33 cellular contexts compared by ENCODE assay signal in genomic region chr5:125112196-125112595, GRCh38.
DNase-seq lines count a peak whose midpoint lies in the region; ATAC-seq and TF ChIP-seq lines count a peak whose summit lies in the region.
"Had no signal": no experiment of that assay in that cellular context is flagged by ENCODE, and none has a peak within 500 bp of the region (broad histone marks: within the 10 kb centered on the region; RNA-seq: fewer than 3 reads in every experiment).

No MANE protein-coding gene starts in this region.

- no peak overlapping the region for H3K27ac Mint-ChIP-seq in Caco-2 (ENCODE audit: unreplicated experiment)
- H3K27ac Mint-ChIP-seq: activated naive CD8-positive, alpha-beta T cell treated with anti-CD3 and anti-CD28 coated beads for 36 hours; CD8-positive, alpha-beta memory T cell; immature natural killer cell; naive thymus-derived CD8-positive, alpha-beta T cell had no signal

- no peaks in the 10 kb centered on the region for H3K9me3 ChIP-seq in PC-3 (ENCODE audit: low read length)
- no peaks in the 10 kb centered on the region for H3K9me3 ChIP-seq in hepatocyte (ENCODE audit: low read depth)
- H3K9me3 ChIP-seq in SK-N-SH: no peaks in the 10 kb centered on the region
- no peaks in the 10 kb centered on the region for H3K9me3 ChIP-seq in Caco-2
- H3K9me3 ChIP-seq in tibial artery: no peaks in the 10 kb centered on the region
- H3K9me3 ChIP-seq: ascending aorta, BE2C, gastrocnemius medialis, left ventricle myocardium inferior, stomach, transverse colon had no signal

- H3K79me2 ChIP-seq in PC-3 (ENCODE audit: low read length) (no peaks in the 10 kb centered on the region), hepatocyte (no peaks in the 10 kb centered on the region), SK-N-SH (ENCODE audit: insufficient read depth) (no peaks in the 10 kb centered on the region)

- H3K4me3 ChIP-seq in PC-3 (ENCODE audit: low read length) (no peak overlapping the region), cardiac fibroblast (replicated peaks in 1 of 2; ENCODE audit: low read depth in 2 of 2, low read length in 2 of 2) (no peak overlapping the region), hepatocyte (no peak overlapping the region), SK-N-SH (ENCODE audit: low read depth in 2 of 2, low read length in 1 of 2) (no peak overlapping the region), Caco-2 (ENCODE audit: low read depth, low read length) (no peak overlapping the region), tibial artery (no peak overlapping the region)
- H3K4me3 ChIP-seq: ascending aorta, dorsolateral prefrontal cortex, gastrocnemius medialis, left ventricle myocardium inferior, skin epidermis, stomach, transverse colon had no signal

- H3K9me2 ChIP-seq in PC-3 (replicated peaks; ENCODE audit: low read length) (no peaks in the 10 kb centered on the region), hepatocyte (replicated peaks; ENCODE audit: insufficient read depth) (no peaks in the 10 kb centered on the region), SK-N-SH (no peaks in the 10 kb centered on the region)

- H3K27me3 Mint-ChIP-seq in Caco-2 (ENCODE audit: insufficient read depth, unreplicated experiment): no peaks in the 10 kb centered on the region
- H3K27me3 Mint-ChIP-seq: activated naive CD8-positive, alpha-beta T cell treated with anti-CD3 and anti-CD28 coated beads for 36 hours; CD8-positive, alpha-beta memory T cell had no signal

- H3K27ac ChIP-seq in PC-3 (ENCODE audit: low read length) (no peak overlapping the region), hepatocyte (peak overlapping the region; percentile 47), SK-N-SH (ENCODE audit: low read depth in 2 of 2, low read length in 1 of 2) (no peak overlapping the region), tibial artery (no peak overlapping the region)
- H3K27ac ChIP-seq: ascending aorta, dorsolateral prefrontal cortex, gastrocnemius medialis, KMS-11, left ventricle myocardium inferior, skin epidermis, stomach, transverse colon, VCaP had no signal

- peak; percentile 12 for DNase-seq in COLO829 (ENCODE audit: low spot score)
- peak; percentile 34 for DNase-seq in PC-3
- peak; percentile 18 to 53 for DNase-seq in cardiac fibroblast (ENCODE audit: low read depth in 2 of 2)
- no peak for DNase-seq in hepatocyte (ENCODE audit: low spot score)
- no peak for DNase-seq in SK-N-SH
- no peak for DNase-seq in Caco-2
- DNase-seq in A172 (ENCODE audit: low spot score): no peak
- DNase-seq in tibial artery: no peak
- DNase-seq: activated CD4-positive, alpha-beta T cell treated with anti-CD3 and anti-CD28 coated beads for 4 hours; activated effector memory CD4-positive, alpha-beta T cell treated with Interleukin-2 at 50 U/mL for 16 hours; activated naive CD8-positive, alpha-beta T cell treated with anti-CD3 and anti-CD28 coated beads for 36 hours; activated T-cell treated with anti-CD3 and anti-CD28 coated beads for 4 hours; BE2C; CD8-positive, alpha-beta memory T cell; DMS79; dorsolateral prefrontal cortex; gastrocnemius medialis; hypothalamus; immature natural killer cell; left ventricle myocardium inferior; naive thymus-derived CD8-positive, alpha-beta T cell; NCI-H1417; NCI-H2081 treated with DMSO at 0.1 percent for 48 hours; NCI-H446; NCI-H82; SHP77; stomach; T-helper 9 cell; transverse colon had no signal

- peaks cover 18% of the 10 kb centered on the region for H3K4me1 Mint-ChIP-seq in Caco-2 (ENCODE audit: low read depth, unreplicated experiment)
- H3K4me1 Mint-ChIP-seq: activated naive CD8-positive, alpha-beta T cell treated with anti-CD3 and anti-CD28 coated beads for 36 hours; CD8-positive, alpha-beta memory T cell; immature natural killer cell had no signal

- intact Hi-C loops in PC-3 (cut with micrococcal nuclease): no loop called here
- intact Hi-C loops in Caco-2 (cut with micrococcal nuclease; ENCODE audit: unreplicated experiment): loop anchor here (5.0 kb wide), 2 partner anchors 85 to 205 kb away; no protein-coding TSS in a partner anchor
- intact Hi-C loops in tibial artery (cut with DNase I; ENCODE audit: low total_unique reads): no loop called here

- BruUV-seq in PC-3 (replicated peaks; lab: Mats Ljungman, UMichigan) (no TSS peak), Caco-2 (replicated peaks; lab: Mats Ljungman, UMichigan) (no TSS peak)

- CTCF ChIA-PET in PC-3 (lab: Charles Lee): no interaction called here
- CTCF ChIA-PET in SK-N-SH (lab: Yijun Ruan, JAX): interaction anchor here (1.5 to 1.6 kb wide), 2 partner anchors 22 to 32 kb away, joined by 3 to 4 read pairs; no protein-coding TSS in a partner anchor
- CTCF ChIA-PET in Caco-2 (lab: Charles Lee): interaction anchor here (0.5 kb wide), 1 partner anchor 96 kb away, joined by 7 read pairs; no protein-coding TSS in a partner anchor

- no peaks in the 10 kb centered on the region for H3F3A ChIP-seq in PC-3 (ENCODE audit: low read length, unreplicated experiment)
- no peaks in the 10 kb centered on the region for H3F3A ChIP-seq in SK-N-SH (replicated peaks; ENCODE audit: insufficient read depth)

- no peaks in the 10 kb centered on the region for H3K27me3 ChIP-seq in PC-3 (ENCODE audit: low read length)
- H3K27me3 ChIP-seq in hepatocyte: no peaks in the 10 kb centered on the region
- no peaks in the 10 kb centered on the region for H3K27me3 ChIP-seq in SK-N-SH (ENCODE audit: insufficient read depth)
- H3K27me3 ChIP-seq in Caco-2 (replicated peaks; ENCODE audit: control insufficient read depth, insufficient read depth, low read length): no peaks in the 10 kb centered on the region
- no peaks in the 10 kb centered on the region for H3K27me3 ChIP-seq in tibial artery
- H3K27me3 ChIP-seq: ascending aorta, BE2C, dorsolateral prefrontal cortex, gastrocnemius medialis, stomach, transverse colon had no signal

- TF ChIP-seq EP300 in SK-N-SH (IDR thresholded peaks at IDR 0.05; ENCODE audit: borderline replicate concordance in 1 of 2, low read depth in 1 of 2, low read length in 1 of 2): no peak

- TF ChIP-seq RAD21 in SK-N-SH (IDR thresholded peaks at IDR 0.05; ENCODE audit: low read length): no peak

- H3K4me1 ChIP-seq in PC-3 (ENCODE audit: insufficient read depth, low read length) (0 out of 2 replicates have a peak, but pooled peaks cover 8% of the 10 kb centered on the region), hepatocyte (ENCODE audit: insufficient read depth) (peaks cover 7% of the 10 kb centered on the region), SK-N-SH (ENCODE audit: control insufficient read depth in 1 of 2, insufficient read depth in 2 of 2, low read depth in 1 of 2, low read length in 1 of 2) (no peaks in the 10 kb centered on the region), Caco-2 (peaks cover 22% of the 10 kb centered on the region), tibial artery (no peaks in the 10 kb centered on the region)
- H3K4me1 ChIP-seq: ascending aorta, BE2C, gastrocnemius medialis, left ventricle myocardium inferior, stomach, transverse colon had no signal

- H4K20me1 ChIP-seq in PC-3 (ENCODE audit: low read length) (no peaks in the 10 kb centered on the region), hepatocyte (ENCODE audit: insufficient read depth, poor library complexity, severe bottlenecking) (no peaks in the 10 kb centered on the region), SK-N-SH (ENCODE audit: insufficient read depth) (no peaks in the 10 kb centered on the region)

- H3K4me2 ChIP-seq in PC-3 (ENCODE audit: low read length) (no peak overlapping the region), hepatocyte (no peak overlapping the region), SK-N-SH (no peak overlapping the region)
- H3K4me2 ChIP-seq: KMS-11 had no signal

- H3K9ac ChIP-seq in PC-3 (ENCODE audit: low read length) (no peak overlapping the region), SK-N-SH (no peak overlapping the region)
- H3K9ac ChIP-seq: KMS-11 had no signal

- no peak overlapping the region for H2AFZ ChIP-seq in PC-3 (ENCODE audit: low read length)
- no peak overlapping the region for H2AFZ ChIP-seq in hepatocyte
- no peak overlapping the region for H2AFZ ChIP-seq in SK-N-SH (ENCODE audit: low read depth)

- 72% methylated on average over 2 of the region's 2 CpGs for WGBS in hepatocyte (ENCODE audit: low lambda C conversion rate, missing lambda C conversion rate)
- 70% methylated on average over 2 of the region's 2 CpGs for WGBS in SK-N-SH (ENCODE audit: low lambda C conversion rate)

- peak; percentile 56 for ATAC-seq in PC-3
- ATAC-seq: gastrocnemius medialis; naive thymus-derived CD8-positive, alpha-beta T cell had no signal

- H3K36me3 Mint-ChIP-seq in Caco-2 (ENCODE audit: insufficient read depth, unreplicated experiment): no peaks in the 10 kb centered on the region
- H3K36me3 Mint-ChIP-seq: activated naive CD8-positive, alpha-beta T cell treated with anti-CD3 and anti-CD28 coated beads for 36 hours; CD8-positive, alpha-beta memory T cell; naive thymus-derived CD8-positive, alpha-beta T cell had no signal

- H3K4me3 Mint-ChIP-seq in Caco-2 (ENCODE audit: unreplicated experiment): no peak overlapping the region
- H3K4me3 Mint-ChIP-seq: activated naive CD8-positive, alpha-beta T cell treated with anti-CD3 and anti-CD28 coated beads for 36 hours; CD8-positive, alpha-beta memory T cell; immature natural killer cell; naive thymus-derived CD8-positive, alpha-beta T cell had no signal

- no peaks in the 10 kb centered on the region for H3K36me3 ChIP-seq in PC-3 (ENCODE audit: low read depth, low read length)
- H3K36me3 ChIP-seq in hepatocyte (replicated peaks; ENCODE audit: insufficient read depth, low read depth): no peaks in the 10 kb centered on the region
- no peaks in the 10 kb centered on the region for H3K36me3 ChIP-seq in SK-N-SH (replicated peaks in 1 of 2; ENCODE audit: control insufficient read depth in 1 of 2, insufficient read depth in 2 of 2, low read length in 1 of 2)
- H3K36me3 ChIP-seq in Caco-2 (ENCODE audit: control insufficient read depth, insufficient read depth, low read length): no peaks in the 10 kb centered on the region
- H3K36me3 ChIP-seq in tibial artery: no peaks in the 10 kb centered on the region
- H3K36me3 ChIP-seq: ascending aorta, BE2C, gastrocnemius medialis, left ventricle myocardium inferior, stomach, transverse colon had no signal

- POLR2A ChIA-PET in PC-3 (lab: Charles Lee; ENCODE audit: unreplicated experiment) (no interaction called here), SK-N-SH (lab: Yijun Ruan, JAX) (no interaction called here), Caco-2 (lab: Charles Lee) (no interaction called here)

- H3K9me3 Mint-ChIP-seq in Caco-2 (ENCODE audit: unreplicated experiment): peaks cover 16% of the 10 kb centered on the region
- H3K9me3 Mint-ChIP-seq: activated naive CD8-positive, alpha-beta T cell treated with anti-CD3 and anti-CD28 coated beads for 36 hours; immature natural killer cell had no signal

- TF ChIP-seq CTCF in PC-3 (conservative IDR thresholded peaks at IDR 0.05; ENCODE audit: low read depth, low read length) (no peak), cardiac fibroblast (IDR thresholded peaks at IDR 0.05; ENCODE audit: low read depth, low read length) (no peak), hepatocyte (IDR thresholded peaks at IDR 0.05; ENCODE audit: poor library complexity) (no peak), SK-N-SH (IDR thresholded peaks at IDR 0.05) (no peak), Caco-2 (IDR thresholded peaks at IDR 0.05; ENCODE audit: insufficient read depth in 1 of 2, low read depth in 1 of 2, low read length in 1 of 2, severe bottlenecking in 1 of 2, unreplicated experiment in 1 of 2) (no peak), tibial artery (IDR thresholded peaks at IDR 0.05) (no peak)

TF ChIP-seq in SK-N-SH, 30 proteins besides CTCF, POLR2A, EP300 and RAD21 (continues in another document):
- TF ChIP-seq TCF12 (IDR thresholded peaks at IDR 0.05): no peak

Comparison
In these comparisons a context has a peak if more than half of its experiments do, and no peak if none do; other contexts are left out.
1. DNase-seq: peak in COLO829 (single experiment), PC-3 (single experiment) and cardiac fibroblast (2 of 2); none in hepatocyte (single experiment), SK-N-SH (single experiment), Caco-2 (0 of 2), A172 (single experiment) and tibial artery (0 of 2).